ENCODE assay signal across 9 cellular contexts in genomic region chr6:159760602-159761057, GRCh38. TPM values are rescaled to one million over a fixed set of nuclear protein-coding genes. Genes with fewer than 3 reads are reported as not detected.
A peak's percentile ranks its signal among the peaks of the same experiment; 100 is the strongest.
DNase-seq lines count a peak whose midpoint lies in the region; ATAC-seq and TF ChIP-seq lines count a peak whose summit lies in the region.
"Had no signal": no experiment of that assay in that cellular context is flagged by ENCODE, and none has a peak within 500 bp of the region (broad histone marks: within the 10 kb centered on the region; RNA-seq: fewer than 3 reads in every experiment).

No MANE protein-coding gene starts in this region.

- H3K27me3 Mint-ChIP-seq in activated CD8-positive, alpha-beta memory T cell treated with anti-CD3 and anti-CD28 coated beads, Interleukin-2, amount 10 ng/mL, durations not matched to agents 7 days and 5 days, result no peaks in the 10 kb centered on the region

- TF ChIP-seq CTCF in fibroblast of pulmonary artery (IDR thresholded peaks at IDR 0.05; ENCODE audit: low read length, missing control alignments), result no peak
- no peak for TF ChIP-seq CTCF in gastrocnemius medialis (IDR thresholded peaks at IDR 0.05 in 4 of 5, conservative IDR thresholded peaks at IDR 0.05 in 1 of 5)

- H3K27ac ChIP-seq in gastrocnemius medialis, result peak overlapping the region; percentile 96 to 99 (median 96)

- peaks cover 40% of the 10 kb centered on the region for H3K4me1 Mint-ChIP-seq in activated CD8-positive, alpha-beta memory T cell treated with anti-CD3 and anti-CD28 coated beads, Interleukin-2, amount 10 ng/mL, durations not matched to agents 7 days and 5 days

- TF ChIP-seq POLR2A in gastrocnemius medialis (IDR thresholded peaks at IDR 0.05), result no peak

- peak overlapping the region; percentile 97 for H3K27ac Mint-ChIP-seq in activated CD8-positive, alpha-beta memory T cell treated with anti-CD3 and anti-CD28 coated beads, Interleukin-2, amount 10 ng/mL, durations not matched to agents 7 days and 5 days

- peak overlapping the region; percentile 77 for H3K4me3 ChIP-seq in fibroblast of pulmonary artery (replicated peaks; ENCODE audit: low read depth, low read length)
- peak overlapping the region in 1 of 4 donors; percentile 90 for H3K4me3 ChIP-seq in gastrocnemius medialis

- no peak for DNase-seq in activated CD8-positive, alpha-beta memory T cell treated with anti-CD3 and anti-CD28 coated beads, Interleukin-2, amount 10 ng/mL, durations not matched to agents 7 days and 5 days
- DNase-seq in activated CD8-positive, alpha-beta memory T cell treated with anti-CD3 and anti-CD28 coated beads for 24 hours, result no peak
- peak; percentile 46 to 71 for DNase-seq in SW 1271 (lab: John Stamatoyannopoulos, UW)
- DNase-seq in fibroblast of pulmonary artery (ENCODE audit: low read depth), result peak; percentile 80
- DNase-seq in gastrocnemius medialis, result no peak
- DNase-seq in activated CD4-positive, alpha-beta T cell treated with anti-CD3 and anti-CD28 coated beads, Interleukin-2, amount 50 U/mL, for 48 hours, result no peak

- intact Hi-C loops in gastrocnemius medialis (cut with DNase I; ENCODE audit: low total_unique reads), result loop anchor here (2.0 kb wide), 1 partner anchor 18 kb away; no protein-coding TSS in a partner anchor

- peak overlapping the region; percentile 97 for H3K4me3 Mint-ChIP-seq in activated CD8-positive, alpha-beta memory T cell treated with anti-CD3 and anti-CD28 coated beads, Interleukin-2, amount 10 ng/mL, durations not matched to agents 7 days and 5 days

- CTCF ChIA-PET in activated CD8-positive, alpha-beta memory T cell treated with anti-CD3 and anti-CD28 coated beads, Interleukin-2, amount 10 ng/mL, durations not matched to agents 7 days and 5 days (lab: Charles Lee), result interaction anchor here (1.1 to 2.9 kb wide), 6 partner anchors 12 to 70 kb away, joined by 3 to 10 read pairs (median 4); partner anchors contain the start of gene WTAP

- in situ Hi-C loops in gastrocnemius medialis (cut with MboI; ENCODE audit: low sequenced_read_pairs in 4 of 4), result no loop called here

- H3K36me3 Mint-ChIP-seq in activated CD8-positive, alpha-beta memory T cell treated with anti-CD3 and anti-CD28 coated beads, Interleukin-2, amount 10 ng/mL, durations not matched to agents 7 days and 5 days, result peaks cover 44% of the 10 kb centered on the region

- H3K36me3 ChIP-seq in gastrocnemius medialis, result peaks cover 0 to 40% of the 10 kb centered on the region in 2 donors

- H3K4me1 ChIP-seq in gastrocnemius medialis, result peaks cover 13 to 19% of the 10 kb centered on the region in 2 donors

- ATAC-seq in activated CD8-positive, alpha-beta memory T cell treated with anti-CD3 and anti-CD28 coated beads, Interleukin-2, amount 10 ng/mL, durations not matched to agents 7 days and 5 days, result no peak
- ATAC-seq in gastrocnemius medialis (no peak), HG03139 (IDR thresholded peaks at IDR 0.05; ENCODE audit: unreplicated experiment) (no peak), HG02981 (IDR thresholded peaks at IDR 0.05; ENCODE audit: unreplicated experiment) (no peak)

- no peaks in the 10 kb centered on the region for H3K9me3 Mint-ChIP-seq in activated CD8-positive, alpha-beta memory T cell treated with anti-CD3 and anti-CD28 coated beads, Interleukin-2, amount 10 ng/mL, durations not matched to agents 7 days and 5 days (ENCODE audit: low read depth)

- no peaks in the 10 kb centered on the region for H3K27me3 ChIP-seq in gastrocnemius medialis

- H3K9me3 ChIP-seq in gastrocnemius medialis, result no peaks in the 10 kb centered on the region

RNA-seq across cellular contexts. Expression of gene ACAT2, which starts 1.2 kb away (rescaled TPM):
- total RNA-seq in activated CD8-positive, alpha-beta memory T cell treated with anti-CD3 and anti-CD28 coated beads, Interleukin-2, amount 10 ng/mL, durations not matched to agents 7 days and 5 days, result 100 to 1,000 TPM in 1 of 2 experiments, 10 to 100 TPM in 1; 95.4 to 128 TPM
- 1 to 10 TPM in 2 of 4 donors, under 1 TPM in 2; 0.59 to 4.6 (median 2.4) TPM for total RNA-seq in gastrocnemius medialis

RNA-seq across cellular contexts. Expression of gene TCP1, which starts 28.8 kb away (rescaled TPM):
- 100 to 1,000 TPM; 239 to 320 TPM for total RNA-seq in activated CD8-positive, alpha-beta memory T cell treated with anti-CD3 and anti-CD28 coated beads, Interleukin-2, amount 10 ng/mL, durations not matched to agents 7 days and 5 days
- total RNA-seq in gastrocnemius medialis, result 100 to 1,000 TPM; 135 to 256 (median 166) TPM

RNA-seq across cellular contexts. Expression of gene MRPL18, which starts 29.6 kb away (rescaled TPM):
- total RNA-seq in activated CD8-positive, alpha-beta memory T cell treated with anti-CD3 and anti-CD28 coated beads, Interleukin-2, amount 10 ng/mL, durations not matched to agents 7 days and 5 days, result 10 to 100 TPM; 74.4 to 87.0 TPM
- 100 to 1,000 TPM in 1 of 4 donors, 10 to 100 TPM in 3; 54.0 to 122 (median 69.0) TPM for total RNA-seq in gastrocnemius medialis

RNA-seq across cellular contexts. Expression of gene WTAP, which starts 33.3 kb away (rescaled TPM):
- total RNA-seq in activated CD8-positive, alpha-beta memory T cell treated with anti-CD3 and anti-CD28 coated beads, Interleukin-2, amount 10 ng/mL, durations not matched to agents 7 days and 5 days, result 100 to 1,000 TPM; 103 to 128 TPM
- total RNA-seq in gastrocnemius medialis, result 100 to 1,000 TPM; 147 to 238 (median 193) TPM

RNA-seq across cellular contexts. Expression of gene PNLDC1, which starts 39.4 kb away (rescaled TPM):
- total RNA-seq in activated CD8-positive, alpha-beta memory T cell treated with anti-CD3 and anti-CD28 coated beads, Interleukin-2, amount 10 ng/mL, durations not matched to agents 7 days and 5 days, result 1 to 10 TPM in 1 of 2 experiments, under 1 TPM in 1; 0.75 to 1.4 TPM
- not detected for total RNA-seq in gastrocnemius medialis
- total RNA-seq: lung microvascular endothelial cell had no signal

Comparison
In these comparisons a context has a peak if more than half of its experiments do, and no peak if none do; other contexts are left out.
1. DNase-seq: peak in SW 1271 (2 of 2) and fibroblast of pulmonary artery (single experiment); none in activated CD8-positive, alpha-beta memory T cell treated with anti-CD3 and anti-CD28 coated beads, Interleukin-2, amount 10 ng/mL, durations not matched to agents 7 days and 5 days (single experiment), activated CD8-positive, alpha-beta memory T cell treated with anti-CD3 and anti-CD28 coated beads for 24 hours (single experiment), gastrocnemius medialis (0 of 2) and activated CD4-positive, alpha-beta T cell treated with anti-CD3 and anti-CD28 coated beads, Interleukin-2, amount 50 U/mL, for 48 hours (0 of 2).
2. RNA of gene ACAT2, which starts 1.2 kb away (total RNA-seq): 95.4 to 128 TPM in activated CD8-positive, alpha-beta memory T cell treated with anti-CD3 and anti-CD28 coated beads, Interleukin-2, amount 10 ng/mL, durations not matched to agents 7 days and 5 days; 0.59 to 4.6 TPM in gastrocnemius medialis; every median in the first group is over 10 times any median in the second.